Comparison of ENCODE assay signal across 18 cellular contexts in genomic region chr3:12198301-12198700, GRCh38. TPM values are rescaled to one million over a fixed set of nuclear protein-coding genes. Genes with fewer than 3 reads are reported as not detected.
DNase-seq lines count a peak whose midpoint lies in the region; ATAC-seq and TF ChIP-seq lines count a peak whose summit lies in the region.
"Had no signal": no experiment of that assay in that cellular context is flagged by ENCODE, and none has a peak within 500 bp of the region (broad histone marks: within the 10 kb centered on the region; RNA-seq: fewer than 3 reads in every experiment).

No MANE protein-coding gene starts in this region.

- H3K4me3 ChIP-seq in mammary epithelial cell (replicated peaks in 1 of 3; ENCODE audit: insufficient read depth in 1 of 3, low read depth in 2 of 3, low read length in 3 of 3): no peak overlapping the region
- H3K4me3 ChIP-seq: heart left ventricle, SJCRH30 had no signal

- H3K27ac ChIP-seq in mammary epithelial cell (ENCODE audit: insufficient read depth, low read depth, low read length): no peak overlapping the region
- H3K27ac ChIP-seq: heart left ventricle, parathyroid adenoma, SJCRH30 had no signal

- dilution Hi-C loops in mammary epithelial cell (cut with HindIII; ENCODE audit: low sequenced_read_pairs): no loop called here

- H3K4me2 ChIP-seq in mammary epithelial cell (ENCODE audit: insufficient read depth, low read depth, low read length): no peak overlapping the region

- no peak for ATAC-seq in GM21390 (IDR thresholded peaks at IDR 0.05; ENCODE audit: unreplicated experiment)
- no peak for ATAC-seq in HG02870 (IDR thresholded peaks at IDR 0.05; ENCODE audit: unreplicated experiment)
- ATAC-seq: activated CD8-positive, alpha-beta T cell treated with anti-CD3 and anti-CD28 coated beads, Interleukin-2, amount 10 ng/mL, durations not matched to agents 7 days and 5 days; heart left ventricle; left colon had no signal

- TF ChIP-seq CTCF in mammary epithelial cell (conservative IDR thresholded peaks at IDR 0.05 in 1 of 2, IDR thresholded peaks at IDR 0.05 in 1 of 2; ENCODE audit: extremely low read depth in 1 of 2, insufficient read depth in 1 of 2, low read depth in 1 of 2, low read length in 2 of 2): no peak

- H3K27me3 ChIP-seq in mammary epithelial cell (ENCODE audit: insufficient read depth, low read length): no peaks in the 10 kb centered on the region
- H3K27me3 ChIP-seq: heart left ventricle had no signal

- in situ Hi-C loops in Caki2 (cut with HindIII; ENCODE audit: low pct_unique_long_range_greater_than_20kb, low sequenced_read_pairs): no loop called here
- in situ Hi-C loops in mammary epithelial cell (cut with MboI; ENCODE audit: low sequenced_read_pairs in 2 of 2): no loop called here

- H3K36me3 ChIP-seq in mammary epithelial cell (ENCODE audit: insufficient read depth, low read length): no peaks in the 10 kb centered on the region
- H3K36me3 ChIP-seq: heart left ventricle, SJCRH30 had no signal

- peaks cover 28% of the 10 kb centered on the region for H3K4me1 ChIP-seq in mammary epithelial cell (ENCODE audit: insufficient read depth, low read length)

- H3K9ac ChIP-seq in mammary epithelial cell (ENCODE audit: insufficient read depth, low read length): no peak overlapping the region
- H3K9ac ChIP-seq: parathyroid adenoma had no signal

- no peaks in the 10 kb centered on the region for H3K79me2 ChIP-seq in mammary epithelial cell (ENCODE audit: insufficient read depth, low read length)
- H3K79me2 ChIP-seq: parathyroid adenoma had no signal

- H3K9me3 ChIP-seq in mammary epithelial cell (replicated peaks; ENCODE audit: insufficient read depth, low read length): no peaks in the 10 kb centered on the region
- H3K9me3 ChIP-seq: heart left ventricle, SJCRH30 had no signal

- no peaks in the 10 kb centered on the region for H4K20me1 ChIP-seq in mammary epithelial cell (ENCODE audit: insufficient read depth, low read length)

- peak; percentile 39 for DNase-seq in Caki2 (ENCODE audit: low read depth)
- DNase-seq in MV-4-11 (lab: John Stamatoyannopoulos, UW): peak; percentile 43
- peak; percentile 50 for DNase-seq in mammary epithelial cell
- peak; percentile 30 for DNase-seq in kidney glomerular epithelial cell (lab: John Stamatoyannopoulos, UW)
- DNase-seq in NCI-H82 (lab: John Stamatoyannopoulos, UW): no peak
- no peak for DNase-seq in GOT3 (lab: John Stamatoyannopoulos, UW)
- DNase-seq: activated CD8-positive, alpha-beta T cell treated with anti-CD3 and anti-CD28 coated beads, Interleukin-2, amount 10 ng/mL, durations not matched to agents 7 days and 5 days; C1 segment of cervical spinal cord; DMS79; effector memory CD4-positive, alpha-beta T cell; heart left ventricle; left colon; NCI-H2081 treated with DMSO at 0.1 percent for 48 hours; NCI-H69; SJCRH30 had no signal

- CTCF ChIA-PET in mammary epithelial cell (lab: Charles Lee; ENCODE audit: low non-redundant PET): no interaction called here

- intact Hi-C loops in mammary epithelial cell (cut with micrococcal nuclease): no loop called here

- BruUV-seq in mammary epithelial cell (replicated peaks; lab: Mats Ljungman, UMichigan): no TSS peak

- 79% methylated on average over 5 of the region's 5 CpGs for WGBS in mammary epithelial cell (ENCODE audit: low coverage, missing lambda C conversion rate)

- H2AFZ ChIP-seq in mammary epithelial cell (ENCODE audit: low read depth, low read length): no peak overlapping the region
- H2AFZ ChIP-seq: parathyroid adenoma had no signal

RNA-seq across cellular contexts. Expression of gene TIMP4, which starts 39.6 kb away (rescaled TPM):
- total RNA-seq in Caki2 (2014; rRNA removed; shearing (Covaris generic); ENCODE audit: low replicate concordance): 9.8 and 10.5 TPM in 2 replicates
- total RNA-seq in mammary epithelial cell: not detected
- polyA plus RNA-seq in mammary epithelial cell: not detected
- not detected for polyA minus RNA-seq in mammary epithelial cell
- total RNA-seq: activated CD8-positive, alpha-beta T cell treated with anti-CD3 and anti-CD28 coated beads, Interleukin-2, amount 10 ng/mL, durations not matched to agents 7 days and 5 days; SJCRH30 had no signal

Comparison
In these comparisons a context has a peak if more than half of its experiments do, and no peak if none do; other contexts are left out.
1. DNase-seq: peak in Caki2 (single experiment), MV-4-11 (single experiment), mammary epithelial cell (single experiment) and kidney glomerular epithelial cell (single experiment); none in NCI-H82 (single experiment) and GOT3 (single experiment).
2. RNA of gene TIMP4, which starts 39.6 kb away (total RNA-seq): 9.8 to 10.5 TPM in Caki2; not detected in mammary epithelial cell; every median in the first group is over 10 times any median in the second.